In genomic region chrX:17768997-17769396, GRCh38 we compare ENCODE assay signal across 27 cellular contexts.
"Had no signal": no experiment of that assay in that cellular context is flagged by ENCODE, and none has a peak within 500 bp of the region (broad histone marks: within the 10 kb centered on the region; RNA-seq: fewer than 3 reads in every experiment).

No MANE protein-coding gene starts in this region.

- ATAC-seq: left colon; left lung; lower lobe of right lung; psoas muscle; right lobe of liver; stimulated activated naive B cell treated with anti-CD40 and anti-IgM and Interleukin-4, amounts not matched to agents 10 μg/mL and 1 μg/mL and 100 μg/mL, for 72 hours; upper lobe of right lung had no signal

- DNase-seq: hypothalamus; immature natural killer cell; kidney; left colon; left lung; lower lobe of right lung; mammary epithelial cell; mesenchymal stem cell; naive B cell; natural killer cell; nephron progenitor cell; occipital lobe; psoas muscle; right lobe of liver; stimulated activated CD4-positive, alpha-beta T cell treated with anti-CD3 and anti-CD28 coated beads, Interleukin-12 subunit alpha, Interleukin-12 subunit beta, amount 100 ng/mL, for 4 hours; stimulated activated CD4-positive, alpha-beta T cell treated with anti-CD3 and anti-CD28 coated beads, Interleukin-2, amount 100 ng/mL, for 24 hours; stimulated activated CD4-positive, alpha-beta T cell treated with anti-CD3 and anti-CD28 coated beads, Interleukin-4, amount 100 ng/mL, for 1 hour; stimulated activated naive B cell treated with anti-CD40 and anti-IgM and Interleukin-4, amounts not matched to agents 10 μg/mL and 1 μg/mL and 100 μg/mL, for 72 hours; stomach; testis; tibial artery; trophoblast cell; upper lobe of right lung had no signal

- H3K27me3 ChIP-seq: left lung, right lobe of liver, testis, tibial artery, upper lobe of right lung had no signal

- H3K4me1 ChIP-seq: left lung, lower lobe of right lung, neural progenitor cell, parathyroid adenoma, psoas muscle, right lobe of liver, stomach, testis, tibial artery, upper lobe of right lung had no signal

- H3K9me3 ChIP-seq: left lung, lower lobe of right lung, neutrophil, psoas muscle, right lobe of liver, stomach, testis, tibial artery, upper lobe of right lung had no signal

- H3K27ac Mint-ChIP-seq: immature natural killer cell; naive B cell; natural killer cell; nephron progenitor cell; neural progenitor cell; stimulated activated naive B cell treated with anti-CD40 and anti-IgM and Interleukin-4, amounts not matched to agents 10 μg/mL and 1 μg/mL and 100 μg/mL, for 72 hours had no signal

- H3K4me1 Mint-ChIP-seq: immature natural killer cell; naive B cell; natural killer cell; nephron progenitor cell; neural progenitor cell; stimulated activated naive B cell treated with anti-CD40 and anti-IgM and Interleukin-4, amounts not matched to agents 10 μg/mL and 1 μg/mL and 100 μg/mL, for 72 hours had no signal

- H3K4me3 Mint-ChIP-seq: immature natural killer cell; naive B cell; natural killer cell; nephron progenitor cell; neural progenitor cell; stimulated activated naive B cell treated with anti-CD40 and anti-IgM and Interleukin-4, amounts not matched to agents 10 μg/mL and 1 μg/mL and 100 μg/mL, for 72 hours had no signal

- H3K9me3 Mint-ChIP-seq: immature natural killer cell; naive B cell; natural killer cell; nephron progenitor cell; neural progenitor cell; stimulated activated naive B cell treated with anti-CD40 and anti-IgM and Interleukin-4, amounts not matched to agents 10 μg/mL and 1 μg/mL and 100 μg/mL, for 72 hours had no signal

- H3K27me3 Mint-ChIP-seq: naive B cell; stimulated activated naive B cell treated with anti-CD40 and anti-IgM and Interleukin-4, amounts not matched to agents 10 μg/mL and 1 μg/mL and 100 μg/mL, for 72 hours had no signal

- H3K36me3 Mint-ChIP-seq: immature natural killer cell; naive B cell; natural killer cell; neural progenitor cell; stimulated activated naive B cell treated with anti-CD40 and anti-IgM and Interleukin-4, amounts not matched to agents 10 μg/mL and 1 μg/mL and 100 μg/mL, for 72 hours had no signal

- H3K36me3 ChIP-seq: left lung, lower lobe of right lung, neural progenitor cell, neutrophil, right lobe of liver, stomach, tibial artery, upper lobe of right lung had no signal

- H3K27ac ChIP-seq: left lung, lower lobe of right lung, neural progenitor cell, neutrophil, parathyroid adenoma, psoas muscle, right lobe of liver, skin epidermis, stomach, testis, tibial artery, upper lobe of right lung had no signal

- H3K4me3 ChIP-seq: left lung, lower lobe of right lung, neural progenitor cell, psoas muscle, right lobe of liver, skin epidermis, stomach, testis, tibial artery, upper lobe of right lung had no signal
